ENCODE assay signal across 1 cellular context in genomic region chr9:133737071-133737773, GRCh38.
TF ChIP-seq lines count a peak whose summit lies in the region.

No MANE protein-coding gene starts in this region.

TF ChIP-seq in H1, 55 proteins besides CTCF, POLR2A, EP300 and RAD21 (continued from another document):
- TF ChIP-seq CHD7 (IDR thresholded peaks at IDR 0.05; ENCODE audit: insufficient replicate concordance, low read length) (no peak), SP1 (IDR thresholded peaks at IDR 0.05; ENCODE audit: low read depth, low read length) (no peak), SUZ12 (IDR thresholded peaks at IDR 0.05; ENCODE audit: low read length) (no peak), ZNF274 (IDR thresholded peaks at IDR 0.05; ENCODE audit: borderline replicate concordance, extremely low read depth, low read length) (no peak), EGR1 (IDR thresholded peaks at IDR 0.05; ENCODE audit: borderline replicate concordance, low read depth, low read length) (no peak)
